1 cellular context compared by ENCODE assay signal in genomic region chr1:223341111-223341510, GRCh38.
TF ChIP-seq lines count a peak whose summit lies in the region.

No MANE protein-coding gene starts in this region.

TF ChIP-seq in SK-N-SH, 30 proteins besides CTCF, POLR2A, EP300 and RAD21 (continued from another document):
- no peak for TF ChIP-seq ZBTB33 (IDR thresholded peaks at IDR 0.05; ENCODE audit: borderline replicate concordance, low read depth)
